ENCODE assay signal across 10 cellular contexts in the genomic region with DNA sequence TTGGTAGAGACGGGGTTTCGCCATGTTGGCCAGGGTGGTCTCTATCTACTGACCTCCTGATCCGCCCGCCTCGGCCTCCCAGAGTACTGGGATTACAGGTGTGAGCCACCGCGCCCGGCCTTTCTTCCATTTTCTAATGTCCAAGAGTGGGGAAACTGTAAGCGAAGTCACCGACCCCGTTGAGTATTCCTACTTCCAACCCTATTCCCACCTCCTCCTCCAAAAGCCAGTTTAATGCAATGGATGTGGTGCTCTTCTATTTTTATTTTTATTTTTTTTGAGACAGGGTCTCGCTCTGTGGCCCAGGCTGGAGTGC. TPM values are rescaled to one million over a fixed set of nuclear protein-coding genes. Genes with fewer than 3 reads are reported as not detected.
A peak's percentile ranks its signal among the peaks of the same experiment; 100 is the strongest.
DNase-seq lines count a peak whose midpoint lies in the region; ATAC-seq and TF ChIP-seq lines count a peak whose summit lies in the region.
"Had no signal": no experiment of that assay in that cellular context is flagged by ENCODE, and none has a peak within 500 bp of the region (broad histone marks: within the 10 kb centered on the region; RNA-seq: fewer than 3 reads in every experiment).

No MANE protein-coding gene starts in this region.

- no peaks in the 10 kb centered on the region for H3K27me3 Mint-ChIP-seq in activated CD4-positive, alpha-beta T cell treated with anti-CD3 and anti-CD28 coated beads, Interleukin-2, amount 10 ng/mL, durations not matched to agents 24 days and 14 days
- H3K27me3 Mint-ChIP-seq in activated CD4-positive, alpha-beta memory T cell treated with anti-CD3 and anti-CD28 coated beads, Interleukin-2, amount 10 ng/mL, durations not matched to agents 7 days and 5 days: no peaks in the 10 kb centered on the region

- H3K36me3 Mint-ChIP-seq in activated CD4-positive, alpha-beta T cell treated with anti-CD3 and anti-CD28 coated beads, Interleukin-2, amount 10 ng/mL, durations not matched to agents 24 days and 14 days (ENCODE audit: low read depth): peaks cover 23% of the 10 kb centered on the region
- H3K36me3 Mint-ChIP-seq in activated CD4-positive, alpha-beta memory T cell treated with anti-CD3 and anti-CD28 coated beads, Interleukin-2, amount 10 ng/mL, durations not matched to agents 7 days and 5 days (ENCODE audit: low read depth): peaks cover 22% of the 10 kb centered on the region

- H3K27ac Mint-ChIP-seq in activated CD4-positive, alpha-beta T cell treated with anti-CD3 and anti-CD28 coated beads, Interleukin-2, amount 10 ng/mL, durations not matched to agents 24 days and 14 days: peak overlapping the region; percentile 97
- peak overlapping the region; percentile 93 for H3K27ac Mint-ChIP-seq in activated CD4-positive, alpha-beta memory T cell treated with anti-CD3 and anti-CD28 coated beads, Interleukin-2, amount 10 ng/mL, durations not matched to agents 7 days and 5 days

- peak overlapping the region; percentile 90 to 95 for H3K27ac ChIP-seq in left lung
- H3K27ac ChIP-seq in substantia nigra (ENCODE audit: low read depth, low read length, poor library complexity, severe bottlenecking): peak overlapping the region; percentile 93

- intact Hi-C loops in activated CD4-positive, alpha-beta T cell treated with anti-CD3 and anti-CD28 coated beads, Interleukin-2, amount 10 ng/mL, durations not matched to agents 24 days and 14 days (cut with micrococcal nuclease): loop anchor here (1.0 kb wide), 1 partner anchor 16 kb away; no protein-coding TSS in a partner anchor
- intact Hi-C loops in left lung (cut with DNase I): no loop called here

- no peak for DNase-seq in activated CD4-positive, alpha-beta T cell treated with anti-CD3 and anti-CD28 coated beads, Interleukin-2, amount 10 ng/mL, durations not matched to agents 24 days and 14 days
- no peak for DNase-seq in activated CD4-positive, alpha-beta T cell treated with anti-CD3 and anti-CD28 coated beads for 48 hours
- no peak for DNase-seq in activated CD4-positive, alpha-beta memory T cell treated with anti-CD3 and anti-CD28 coated beads, Interleukin-2, amount 10 ng/mL, durations not matched to agents 7 days and 5 days
- DNase-seq in left lung (no peak), substantia nigra (lab: John Stamatoyannopoulos, UW) (peak in 2 of 49 donors; percentile 7 to 24), COR-L47 (lab: John Stamatoyannopoulos, UW) (no peak)
- no peak for DNase-seq in stimulated activated CD4-positive, alpha-beta T cell treated with anti-CD3 and anti-CD28 coated beads, Interleukin-1b, Interleukin-23, amount 100 ng/mL, for 48 hours

- CTCF ChIA-PET in activated CD4-positive, alpha-beta memory T cell treated with anti-CD3 and anti-CD28 coated beads, Interleukin-2, amount 10 ng/mL, durations not matched to agents 7 days and 5 days (lab: Charles Lee): interaction anchor here (0.6 to 2.0 kb wide), 8 partner anchors 15 to 351 kb away, joined by 3 to 17 read pairs (median 4); a partner anchor contains a TSS

- H3K9me3 Mint-ChIP-seq in activated CD4-positive, alpha-beta T cell treated with anti-CD3 and anti-CD28 coated beads, Interleukin-2, amount 10 ng/mL, durations not matched to agents 24 days and 14 days: no peaks in the 10 kb centered on the region
- no peaks in the 10 kb centered on the region for H3K9me3 Mint-ChIP-seq in activated CD4-positive, alpha-beta memory T cell treated with anti-CD3 and anti-CD28 coated beads, Interleukin-2, amount 10 ng/mL, durations not matched to agents 7 days and 5 days

- POLR2A ChIA-PET in activated CD4-positive, alpha-beta memory T cell treated with anti-CD3 and anti-CD28 coated beads, Interleukin-2, amount 10 ng/mL, durations not matched to agents 7 days and 5 days (lab: Charles Lee): interaction anchor here (0.9 to 5.0 kb wide), 13 partner anchors 9 to 380 kb away, joined by 3 to 79 read pairs (median 5); a partner anchor contains a TSS

- H3K4me3 ChIP-seq in left lung: peak overlapping the region in 1 of 2 donors; percentile 76

- peaks cover 0 to 45% of the 10 kb centered on the region in 2 donors for H3K36me3 ChIP-seq in left lung

- H3K9me3 ChIP-seq in left lung: no peaks in the 10 kb centered on the region

- H3K4me1 Mint-ChIP-seq in activated CD4-positive, alpha-beta T cell treated with anti-CD3 and anti-CD28 coated beads, Interleukin-2, amount 10 ng/mL, durations not matched to agents 24 days and 14 days: peaks cover 17% of the 10 kb centered on the region
- H3K4me1 Mint-ChIP-seq in activated CD4-positive, alpha-beta memory T cell treated with anti-CD3 and anti-CD28 coated beads, Interleukin-2, amount 10 ng/mL, durations not matched to agents 7 days and 5 days: peaks cover 19% of the 10 kb centered on the region

- H3K4me1 ChIP-seq in left lung: peaks cover 0 to 14% of the 10 kb centered on the region in 2 donors

- ATAC-seq in left lung (no peak), HG02870 (IDR thresholded peaks at IDR 0.05; ENCODE audit: unreplicated experiment) (no peak)

- H3K27me3 ChIP-seq in left lung: no peaks in the 10 kb centered on the region

- H3K4me3 Mint-ChIP-seq in activated CD4-positive, alpha-beta T cell treated with anti-CD3 and anti-CD28 coated beads, Interleukin-2, amount 10 ng/mL, durations not matched to agents 24 days and 14 days: peak overlapping the region; percentile 91
- H3K4me3 Mint-ChIP-seq in activated CD4-positive, alpha-beta memory T cell treated with anti-CD3 and anti-CD28 coated beads, Interleukin-2, amount 10 ng/mL, durations not matched to agents 7 days and 5 days: peak overlapping the region; percentile 82

- no peak for TF ChIP-seq CTCF in left lung (IDR thresholded peaks at IDR 0.05)

RNA-seq across cellular contexts. Expression of a gene that starts 0.4 kb away (rescaled TPM):
- total RNA-seq in activated CD4-positive, alpha-beta T cell treated with anti-CD3 and anti-CD28 coated beads, Interleukin-2, amount 10 ng/mL, durations not matched to agents 24 days and 14 days: not detected in 2 replicates
- not detected for total RNA-seq in activated CD4-positive, alpha-beta memory T cell treated with anti-CD3 and anti-CD28 coated beads, Interleukin-2, amount 10 ng/mL, durations not matched to agents 7 days and 5 days
- total RNA-seq in left lung: not detected
- total RNA-seq: LHCN-M2, mucosa of gallbladder had no signal

RNA-seq across cellular contexts. Expression of a gene that starts 0.7 kb away (rescaled TPM):
- 58.1 and 61.1 TPM in 2 replicates for total RNA-seq in activated CD4-positive, alpha-beta T cell treated with anti-CD3 and anti-CD28 coated beads, Interleukin-2, amount 10 ng/mL, durations not matched to agents 24 days and 14 days
- total RNA-seq in activated CD4-positive, alpha-beta memory T cell treated with anti-CD3 and anti-CD28 coated beads, Interleukin-2, amount 10 ng/mL, durations not matched to agents 7 days and 5 days: 10 to 100 TPM; 62.2 to 64.0 TPM
- 10 to 100 TPM; 51.7 to 55.8 TPM for total RNA-seq in left lung

RNA-seq across cellular contexts. Expression of a gene that starts 19.3 kb away (rescaled TPM):
- total RNA-seq in activated CD4-positive, alpha-beta T cell treated with anti-CD3 and anti-CD28 coated beads, Interleukin-2, amount 10 ng/mL, durations not matched to agents 24 days and 14 days: 86.8 and 91.5 TPM in 2 replicates
- 100 to 1,000 TPM; 111 to 116 TPM for total RNA-seq in activated CD4-positive, alpha-beta memory T cell treated with anti-CD3 and anti-CD28 coated beads, Interleukin-2, amount 10 ng/mL, durations not matched to agents 7 days and 5 days
- total RNA-seq in left lung: 10 to 100 TPM; 46.1 to 66.3 TPM

RNA-seq across cellular contexts. Expression of a gene that starts 23.4 kb away (rescaled TPM):
- 12.9 and 16.8 TPM in 2 replicates for total RNA-seq in activated CD4-positive, alpha-beta T cell treated with anti-CD3 and anti-CD28 coated beads, Interleukin-2, amount 10 ng/mL, durations not matched to agents 24 days and 14 days
- 1 to 10 TPM; 1.8 to 2.3 TPM for total RNA-seq in activated CD4-positive, alpha-beta memory T cell treated with anti-CD3 and anti-CD28 coated beads, Interleukin-2, amount 10 ng/mL, durations not matched to agents 7 days and 5 days
- under 1 TPM in 1 of 2 donors, not detected in 1; 0.23 TPM for total RNA-seq in left lung
- total RNA-seq: LHCN-M2 had no signal

RNA-seq across cellular contexts. Expression of a gene that starts 32.1 kb away (rescaled TPM):
- total RNA-seq in activated CD4-positive, alpha-beta T cell treated with anti-CD3 and anti-CD28 coated beads, Interleukin-2, amount 10 ng/mL, durations not matched to agents 24 days and 14 days: 35.6 and 36.6 TPM in 2 replicates
- total RNA-seq in activated CD4-positive, alpha-beta memory T cell treated with anti-CD3 and anti-CD28 coated beads, Interleukin-2, amount 10 ng/mL, durations not matched to agents 7 days and 5 days: 10 to 100 TPM; 32.4 to 34.0 TPM
- total RNA-seq in left lung: 10 to 100 TPM; 20.7 to 35.7 TPM
